8 cellular contexts compared by ENCODE assay signal in the genomic region with DNA sequence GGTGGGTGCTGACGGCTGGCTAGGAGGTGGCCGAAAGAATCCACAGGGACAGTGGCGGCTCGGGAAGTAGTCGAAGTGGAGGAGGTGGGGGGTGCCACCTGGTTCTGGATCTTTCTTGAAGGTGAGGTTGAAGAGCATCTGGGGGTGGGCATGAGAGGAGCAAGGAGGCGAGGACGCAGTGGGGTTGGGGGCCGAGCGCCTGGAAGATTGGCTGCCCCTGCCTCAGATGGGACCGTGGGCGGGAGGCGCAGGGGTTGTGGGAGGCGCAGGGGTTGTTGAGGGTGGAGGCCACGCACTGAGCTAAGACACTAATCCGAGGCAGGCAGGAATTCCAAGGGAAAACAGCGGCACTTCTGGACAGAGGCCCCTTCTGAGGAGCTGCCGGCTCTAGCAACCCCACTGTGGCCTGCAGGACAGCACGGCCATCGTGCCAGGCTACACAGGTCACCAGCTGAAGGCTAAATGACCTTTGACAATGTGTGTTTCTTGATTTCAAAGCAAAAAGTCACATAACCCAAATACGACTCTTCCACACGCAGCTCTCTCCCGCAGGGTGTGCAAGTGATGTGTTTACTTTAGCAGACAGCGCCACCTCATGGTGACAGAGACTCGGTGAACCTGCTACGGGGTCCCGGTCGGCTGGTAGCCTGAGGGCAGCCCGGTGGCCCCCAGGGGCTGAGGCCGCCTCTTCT. TPM values are rescaled to one million over a fixed set of nuclear protein-coding genes. Genes with fewer than 3 reads are reported as not detected.
DNase-seq lines count a peak whose midpoint lies in the region; ATAC-seq, FAIRE-seq and TF ChIP-seq lines count a peak whose summit lies in the region.

No MANE protein-coding gene starts in this region.

- H3K4me1 Mint-ChIP-seq in activated CD4-positive, alpha-beta T cell treated with anti-CD3 and anti-CD28 coated beads, Interleukin-2, amount 10 ng/mL, durations not matched to agents 24 days and 14 days = no peaks in the 10 kb centered on the region

- 63 to 67% methylated on average over 26 to 29 of the region's 29 CpGs for WGBS in lower leg skin, 2 donors

- TF ChIP-seq CTCF in coronary artery (IDR thresholded peaks at IDR 0.05) (peak; percentile 39), lower leg skin (IDR thresholded peaks at IDR 0.05) (peak in 1 of 3 donors; percentile 58)

- TF ChIP-seq POLR2A in lower leg skin (IDR thresholded peaks at IDR 0.05) = no peak

- H3K27ac ChIP-seq in coronary artery = no peak overlapping the region

- FAIRE-seq in GM18507 (lab: Jason Lieb, UNC) = peak; percentile 63

- DNase-seq in 8988T (peak; percentile 72), GM18507 (ENCODE audit: extremely low spot score, insufficient read length, low read depth) (peak; percentile 54), NCI-H460 (ENCODE audit: extremely low read depth, low read depth) (peak; percentile 68), coronary artery (ENCODE audit: low spot score) (no peak), lower leg skin (ENCODE audit: low spot score in 2 of 2) (peak; percentile 67 to 91)
- DNase-seq in activated CD4-positive, alpha-beta T cell treated with anti-CD3 and anti-CD28 coated beads, Interleukin-2, amount 10 ng/mL, durations not matched to agents 24 days and 14 days = peak; percentile 94
- peak; percentile 59 to 70 (median 70) for DNase-seq in stimulated activated CD4-positive, alpha-beta T cell treated with anti-CD3 and anti-CD28 coated beads, TNF-alpha, amount 100 ng/mL, for 24 hours (ENCODE audit: low read depth in 3 of 3)

- no peaks in the 10 kb centered on the region for H3K36me3 Mint-ChIP-seq in activated CD4-positive, alpha-beta T cell treated with anti-CD3 and anti-CD28 coated beads, Interleukin-2, amount 10 ng/mL, durations not matched to agents 24 days and 14 days (ENCODE audit: low read depth)

- no peak overlapping the region for H3K4me3 ChIP-seq in coronary artery
- H3K4me3 ChIP-seq in lower leg skin (ENCODE audit: low read depth, poor library complexity, severe bottlenecking) = no peak overlapping the region

- no peak overlapping the region for H3K27ac Mint-ChIP-seq in activated CD4-positive, alpha-beta T cell treated with anti-CD3 and anti-CD28 coated beads, Interleukin-2, amount 10 ng/mL, durations not matched to agents 24 days and 14 days

- H3K4me3 Mint-ChIP-seq in activated CD4-positive, alpha-beta T cell treated with anti-CD3 and anti-CD28 coated beads, Interleukin-2, amount 10 ng/mL, durations not matched to agents 24 days and 14 days = no peak overlapping the region

- no peak for ATAC-seq in HG02759 (IDR thresholded peaks at IDR 0.05; ENCODE audit: unreplicated experiment)

- H3K27me3 Mint-ChIP-seq in activated CD4-positive, alpha-beta T cell treated with anti-CD3 and anti-CD28 coated beads, Interleukin-2, amount 10 ng/mL, durations not matched to agents 24 days and 14 days = no peaks in the 10 kb centered on the region

- H3K9me3 Mint-ChIP-seq in activated CD4-positive, alpha-beta T cell treated with anti-CD3 and anti-CD28 coated beads, Interleukin-2, amount 10 ng/mL, durations not matched to agents 24 days and 14 days = no peaks in the 10 kb centered on the region

- intact Hi-C loops in activated CD4-positive, alpha-beta T cell treated with anti-CD3 and anti-CD28 coated beads, Interleukin-2, amount 10 ng/mL, durations not matched to agents 24 days and 14 days (cut with micrococcal nuclease) = loop anchor here (1.0 kb wide), 2 partner anchors 35 to 218 kb away; no protein-coding TSS in a partner anchor
- intact Hi-C loops in lower leg skin (cut with DNase I; ENCODE audit: low total_unique reads) = loop anchor here (10.0 kb wide), 1 partner anchor 217 kb away; a partner anchor contains a TSS

RNA-seq across cellular contexts. Expression of a gene that starts 44.1 kb away (rescaled TPM):
- total RNA-seq in NCI-H460 (2014; rRNA removed; shearing (Covaris generic)) = 31.2 and 32.5 TPM in 2 replicates
- 35.6 and 46.5 TPM in 2 replicates for polyA plus RNA-seq in NCI-H460 (2014; cell fraction: nucleus; rRNA removed)
- 105 and 114 TPM in 2 replicates for total RNA-seq in activated CD4-positive, alpha-beta T cell treated with anti-CD3 and anti-CD28 coated beads, Interleukin-2, amount 10 ng/mL, durations not matched to agents 24 days and 14 days
- 100 to 1,000 TPM in 1 of 4 donors, 10 to 100 TPM in 3; 57.2 to 116 (median 72.0) TPM for total RNA-seq in lower leg skin
